Comparison of ENCODE assay signal across 20 cellular contexts in genomic region chr2:219706823-219707281, GRCh38.
DNase-seq lines count a peak whose midpoint lies in the region; ATAC-seq, FAIRE-seq and TF ChIP-seq lines count a peak whose summit lies in the region.
"Had no signal": no experiment of that assay in that cellular context is flagged by ENCODE, and none has a peak within 500 bp of the region (broad histone marks: within the 10 kb centered on the region; RNA-seq: fewer than 3 reads in every experiment).

No MANE protein-coding gene starts in this region.

- TF ChIP-seq CTCF in MCF 10A (IDR thresholded peaks at IDR 0.05; ENCODE audit: unreplicated experiment) (no peak), breast epithelium (IDR thresholded peaks at IDR 0.05) (no peak), K562 (IDR thresholded peaks at IDR 0.05 in 2 of 3, conservative IDR thresholded peaks at IDR 0.05 in 1 of 3; ENCODE audit: insufficient read depth in 2 of 3, low read depth in 1 of 3, low read length in 3 of 3) (no peak), psoas muscle (IDR thresholded peaks at IDR 0.05) (no peak)

- H3K27ac ChIP-seq in breast epithelium: no peak overlapping the region
- no peak overlapping the region for H3K27ac ChIP-seq in K562 (ENCODE audit: extremely low read depth, low read depth, low read length)
- H3K27ac ChIP-seq in psoas muscle: peak overlapping the region; percentile 83
- H3K27ac ChIP-seq: A549, Peyer's patch, vagina, WERI-Rb-1 had no signal

- FAIRE-seq in K562 (lab: Jason Lieb, UNC): no peak
- FAIRE-seq: A549 had no signal

- no peaks in the 10 kb centered on the region for H3K9me3 Mint-ChIP-seq in MCF 10A (ENCODE audit: unreplicated experiment)
- H3K9me3 Mint-ChIP-seq in activated CD4-positive, alpha-beta memory T cell treated with anti-CD3 and anti-CD28 coated beads, Interleukin-2, amount 10 ng/mL, durations not matched to agents 7 days and 5 days: no peaks in the 10 kb centered on the region
- H3K9me3 Mint-ChIP-seq in activated T-cell treated with anti-CD3 and anti-CD28 coated beads, Interleukin-2, amount 50 U/mL, for 4 hours: no peaks in the 10 kb centered on the region
- H3K9me3 Mint-ChIP-seq: activated naive CD8-positive, alpha-beta T cell treated with anti-CD3 and anti-CD28 coated beads, Interleukin-2, amount 50 U/mL, for 24 hours; activated T-helper 1 cell treated with anti-CD3 and anti-CD28 coated beads, Interleukin-12 subunit alpha, Interleukin-12 subunit beta, Interleukin-2, Interleukin-4 antibody, amounts not matched to agents 30 ng/mL and 10 ng/mL and 1 ng/mL, durations not matched to agents 14 hours and 24 hours and 36 hours had no signal

- H3K36me3 ChIP-seq in breast epithelium (no peaks in the 10 kb centered on the region), MG63 (no peaks in the 10 kb centered on the region), K562 (ENCODE audit: control insufficient read depth, insufficient read depth, low read length) (no peaks in the 10 kb centered on the region), psoas muscle (ENCODE audit: insufficient read depth in 1 of 2, low read depth in 1 of 2) (no peaks in the 10 kb centered on the region)
- H3K36me3 ChIP-seq: Peyer's patch, vagina, WERI-Rb-1 had no signal

- H3K4me1 ChIP-seq in breast epithelium (no peaks in the 10 kb centered on the region), K562 (replicated peaks in 1 of 2; ENCODE audit: control insufficient read depth in 2 of 2, insufficient read depth in 2 of 2, low read length in 2 of 2) (no peaks in the 10 kb centered on the region; a peak in 1 of 5 replicates), psoas muscle (peaks cover 73% of the 10 kb centered on the region)
- H3K4me1 ChIP-seq: A549, Peyer's patch had no signal

- H3K9me3 ChIP-seq in breast epithelium: no peaks in the 10 kb centered on the region
- H3K9me3 ChIP-seq in MG63: no peaks in the 10 kb centered on the region
- no peaks in the 10 kb centered on the region for H3K9me3 ChIP-seq in K562 (replicated peaks; ENCODE audit: control insufficient read depth, insufficient read depth, low read depth, low read length)
- no peaks in the 10 kb centered on the region for H3K9me3 ChIP-seq in psoas muscle
- H3K9me3 ChIP-seq: A549, Peyer's patch, vagina had no signal

- H3K36me3 Mint-ChIP-seq in MCF 10A (ENCODE audit: insufficient read depth, unreplicated experiment): peaks cover 6% of the 10 kb centered on the region
- H3K36me3 Mint-ChIP-seq in activated CD4-positive, alpha-beta memory T cell treated with anti-CD3 and anti-CD28 coated beads, Interleukin-2, amount 10 ng/mL, durations not matched to agents 7 days and 5 days (ENCODE audit: low read depth): no peaks in the 10 kb centered on the region
- no peaks in the 10 kb centered on the region for H3K36me3 Mint-ChIP-seq in activated T-cell treated with anti-CD3 and anti-CD28 coated beads, Interleukin-2, amount 50 U/mL, for 4 hours (ENCODE audit: insufficient read depth)

- 0% methylated on average over 3 of the region's 4 CpGs for WGBS in K562 (ENCODE audit: insufficient coverage, low coverage, missing lambda C conversion rate)
- 49 to 86% (median 58%) methylated on average over 4 of the region's 4 CpGs for WGBS in psoas muscle, 3 donors

- TF ChIP-seq POLR2A in breast epithelium (IDR thresholded peaks at IDR 0.05) (no peak), K562 (conservative IDR thresholded peaks at IDR 0.05) (no peak)

- H3K9ac ChIP-seq in K562 (ENCODE audit: insufficient read depth in 1 of 2, low read depth in 2 of 2, low read length in 2 of 2): no peak overlapping the region

- CTCF ChIA-PET in MCF 10A (lab: Yijun Ruan, JAX) (no interaction called here), K562 (lab: Yijun Ruan, JAX; ENCODE audit: low intra/inter-chr PET ratio) (no interaction called here)
- CTCF ChIA-PET in activated CD4-positive, alpha-beta memory T cell treated with anti-CD3 and anti-CD28 coated beads, Interleukin-2, amount 10 ng/mL, durations not matched to agents 7 days and 5 days (lab: Charles Lee): no interaction called here

- BruUV-seq in MCF 10A (replicated peaks; lab: Mats Ljungman, UMichigan) (no TSS peak), K562 (replicated peaks; lab: Mats Ljungman, UMichigan) (no TSS peak)

- no peaks in the 10 kb centered on the region for H3K79me2 ChIP-seq in K562 (ENCODE audit: control insufficient read depth, insufficient read depth, low read length)

- H3K9me1 ChIP-seq in K562 (ENCODE audit: control insufficient read depth, insufficient read depth, low read length): no peaks in the 10 kb centered on the region

- no peaks in the 10 kb centered on the region for H4K20me1 ChIP-seq in K562 (replicated peaks; ENCODE audit: control insufficient read depth, insufficient read depth, low read length)

- DNase-seq in MCF 10A (ENCODE audit: unreplicated experiment): peak; percentile 88
- no peak for DNase-seq in breast epithelium (ENCODE audit: low spot score in 2 of 2)
- peak; percentile 87 for DNase-seq in MG63
- no peak for DNase-seq in K562 (ENCODE audit: extremely low read depth in 1 of 4, low spot score in 3 of 4)
- peak in 1 of 2 donors; percentile 62 for DNase-seq in psoas muscle
- DNase-seq in activated CD4-positive, alpha-beta memory T cell treated with anti-CD3 and anti-CD28 coated beads, Interleukin-2, amount 10 ng/mL, durations not matched to agents 7 days and 5 days: no peak
- DNase-seq in NK-92 (lab: John Stamatoyannopoulos, UW; ENCODE audit: unreplicated experiment): no peak
- no peak for DNase-seq in activated T-cell treated with anti-CD3 and anti-CD28 coated beads, Interleukin-2, amount 50 U/mL, for 4 hours
- DNase-seq: activated CD8-positive, alpha-beta T cell treated with anti-CD3 and anti-CD28 coated beads, Interleukin-2, amount 10 ng/mL, durations not matched to agents 7 days and 5 days; activated naive CD8-positive, alpha-beta T cell treated with anti-CD3 and anti-CD28 coated beads, Interleukin-2, amount 50 U/mL, for 24 hours; Kasumi-1; NCI-H1694 treated with DMSO at 0.1 percent for 48 hours; NCI-H524 treated with DMSO at 0.1 percent for 48 hours; Peyer's patch; retina; WERI-Rb-1 had no signal

- TF ChIP-seq RAD21 in K562 (CRISPR knock-in tag; conservative IDR thresholded peaks at IDR 0.05 in 1 of 2, IDR thresholded peaks at IDR 0.05 in 1 of 2): no peak

- H3K4me3 ChIP-seq in breast epithelium: no peak overlapping the region
- no peak overlapping the region for H3K4me3 ChIP-seq in MG63
- no peak overlapping the region for H3K4me3 ChIP-seq in K562
- no peak overlapping the region for H3K4me3 ChIP-seq in psoas muscle
- H3K4me3 ChIP-seq: A549, Peyer's patch, vagina had no signal

- H3K4me3 Mint-ChIP-seq in MCF 10A (ENCODE audit: unreplicated experiment): no peak overlapping the region
- no peak overlapping the region for H3K4me3 Mint-ChIP-seq in activated CD4-positive, alpha-beta memory T cell treated with anti-CD3 and anti-CD28 coated beads, Interleukin-2, amount 10 ng/mL, durations not matched to agents 7 days and 5 days
- H3K4me3 Mint-ChIP-seq in activated T-cell treated with anti-CD3 and anti-CD28 coated beads, Interleukin-2, amount 50 U/mL, for 4 hours: no peak overlapping the region
- H3K4me3 Mint-ChIP-seq: activated CD8-positive, alpha-beta T cell treated with anti-CD3 and anti-CD28 coated beads, Interleukin-2, amount 10 ng/mL, durations not matched to agents 7 days and 5 days; activated naive CD8-positive, alpha-beta T cell treated with anti-CD3 and anti-CD28 coated beads, Interleukin-2, amount 50 U/mL, for 24 hours; activated T-helper 1 cell treated with anti-CD3 and anti-CD28 coated beads, Interleukin-12 subunit alpha, Interleukin-12 subunit beta, Interleukin-2, Interleukin-4 antibody, amounts not matched to agents 30 ng/mL and 10 ng/mL and 1 ng/mL, durations not matched to agents 14 hours and 24 hours and 36 hours; nephron had no signal

- H3K27me3 Mint-ChIP-seq in MCF 10A (ENCODE audit: insufficient read depth, unreplicated experiment): no peaks in the 10 kb centered on the region
- H3K27me3 Mint-ChIP-seq in activated CD4-positive, alpha-beta memory T cell treated with anti-CD3 and anti-CD28 coated beads, Interleukin-2, amount 10 ng/mL, durations not matched to agents 7 days and 5 days: peaks cover 4% of the 10 kb centered on the region
- peaks cover 27% of the 10 kb centered on the region for H3K27me3 Mint-ChIP-seq in activated T-cell treated with anti-CD3 and anti-CD28 coated beads, Interleukin-2, amount 50 U/mL, for 4 hours (ENCODE audit: low read depth)

- no peak overlapping the region for H3K4me2 ChIP-seq in K562 (ENCODE audit: insufficient read depth, low read length)
- H3K4me2 ChIP-seq: A549 had no signal

- H2AFZ ChIP-seq in K562 (ENCODE audit: low read depth, low read length): no peak overlapping the region

- POLR2A ChIA-PET in MCF 10A (lab: Yijun Ruan, JAX) (no interaction called here), K562 (lab: Yijun Ruan, JAX) (no interaction called here)
- POLR2A ChIA-PET in activated CD4-positive, alpha-beta memory T cell treated with anti-CD3 and anti-CD28 coated beads, Interleukin-2, amount 10 ng/mL, durations not matched to agents 7 days and 5 days (lab: Charles Lee): no interaction called here

- H3K27ac Mint-ChIP-seq in MCF 10A (ENCODE audit: low read depth, unreplicated experiment): no peak overlapping the region
- no peak overlapping the region for H3K27ac Mint-ChIP-seq in activated CD4-positive, alpha-beta memory T cell treated with anti-CD3 and anti-CD28 coated beads, Interleukin-2, amount 10 ng/mL, durations not matched to agents 7 days and 5 days
- H3K27ac Mint-ChIP-seq: activated CD8-positive, alpha-beta T cell treated with anti-CD3 and anti-CD28 coated beads, Interleukin-2, amount 10 ng/mL, durations not matched to agents 7 days and 5 days; activated naive CD8-positive, alpha-beta T cell treated with anti-CD3 and anti-CD28 coated beads, Interleukin-2, amount 50 U/mL, for 24 hours; activated T-helper 1 cell treated with anti-CD3 and anti-CD28 coated beads, Interleukin-12 subunit alpha, Interleukin-12 subunit beta, Interleukin-2, Interleukin-4 antibody, amounts not matched to agents 30 ng/mL and 10 ng/mL and 1 ng/mL, durations not matched to agents 14 hours and 24 hours and 36 hours had no signal

- intact Hi-C loops in MCF 10A (cut with micrococcal nuclease): no loop called here
- intact Hi-C loops in breast epithelium (cut with DNase I; ENCODE audit: low total_unique reads): no loop called here
- intact Hi-C loops in K562 (cut with micrococcal nuclease): no loop called here
- intact Hi-C loops in psoas muscle (cut with DNase I): no loop called here

- H3K27me3 ChIP-seq in breast epithelium (peaks cover 0 to 5% of the 10 kb centered on the region in 2 donors), MG63 (no peaks in the 10 kb centered on the region), K562 (ENCODE audit: control insufficient read depth in 2 of 2, insufficient read depth in 2 of 2, low read length in 2 of 2) (no peaks in the 10 kb centered on the region; a peak in 2 of 5 replicates), psoas muscle (ENCODE audit: insufficient read depth in 3 of 3, low read length in 2 of 3) (no peaks in the 10 kb centered on the region)
- H3K27me3 ChIP-seq: Peyer's patch, vagina had no signal

- ATAC-seq in K562 (no peak), psoas muscle (peak; percentile 46 to 69 (median 56))
- no peak for ATAC-seq in activated T-cell treated with anti-CD3 and anti-CD28 coated beads, Interleukin-2, amount 50 U/mL, for 4 hours
- ATAC-seq: A549; activated CD8-positive, alpha-beta T cell treated with anti-CD3 and anti-CD28 coated beads, Interleukin-2, amount 10 ng/mL, durations not matched to agents 7 days and 5 days; activated naive CD8-positive, alpha-beta T cell treated with anti-CD3 and anti-CD28 coated beads, Interleukin-2, amount 50 U/mL, for 24 hours had no signal

- peaks cover 8% of the 10 kb centered on the region for H3K4me1 Mint-ChIP-seq in MCF 10A (ENCODE audit: insufficient read depth, unreplicated experiment)
- no peaks in the 10 kb centered on the region for H3K4me1 Mint-ChIP-seq in activated CD4-positive, alpha-beta memory T cell treated with anti-CD3 and anti-CD28 coated beads, Interleukin-2, amount 10 ng/mL, durations not matched to agents 7 days and 5 days
- H3K4me1 Mint-ChIP-seq in activated T-cell treated with anti-CD3 and anti-CD28 coated beads, Interleukin-2, amount 50 U/mL, for 4 hours (ENCODE audit: low read depth): no peaks in the 10 kb centered on the region
- H3K4me1 Mint-ChIP-seq: activated naive CD8-positive, alpha-beta T cell treated with anti-CD3 and anti-CD28 coated beads, Interleukin-2, amount 50 U/mL, for 24 hours had no signal

- in situ Hi-C loops in K562 (cut with MboI): no loop called here

- no peak for TF ChIP-seq EP300 in K562 (IDR thresholded peaks at IDR 0.05; ENCODE audit: low read length)

Comparison
In these comparisons a context has a peak if more than half of its experiments do, and no peak if none do; other contexts are left out.
1. DNase-seq: peak in MCF 10A (single experiment) and MG63 (single experiment); none in breast epithelium (0 of 2), K562 (0 of 4), activated CD4-positive, alpha-beta memory T cell treated with anti-CD3 and anti-CD28 coated beads, Interleukin-2, amount 10 ng/mL, durations not matched to agents 7 days and 5 days (single experiment), NK-92 (single experiment) and activated T-cell treated with anti-CD3 and anti-CD28 coated beads, Interleukin-2, amount 50 U/mL, for 4 hours (single experiment).
2. ATAC-seq: peak in psoas muscle (4 of 4); none in K562 (single experiment) and activated T-cell treated with anti-CD3 and anti-CD28 coated beads, Interleukin-2, amount 50 U/mL, for 4 hours (0 of 2).